In genomic region chr7:138797715-138798320, GRCh38 we compare ENCODE assay signal across 1 cellular context.
A peak's percentile ranks its signal among the peaks of the same experiment; 100 is the strongest.
TF ChIP-seq lines count a peak whose summit lies in the region.

ATP6V0A4 (minus strand) TSS chr7:138798196; CDS start chr7:138771247, 26,949 bp downstream.
TMEM213 (plus strand) TSS chr7:138797994; CDS start chr7:138798105, 111 bp downstream.

TF ChIP-seq in WTC11, 78 proteins besides CTCF, POLR2A, EP300 and RAD21 (continued from another document):
- no peak for TF ChIP-seq STAT6 (CRISPR knock-in tag; conservative IDR thresholded peaks at IDR 0.05; ENCODE audit: low read depth)
- no peak for TF ChIP-seq ATF1 (CRISPR knock-in tag; IDR thresholded peaks at IDR 0.05)
- no peak for TF ChIP-seq RORB (CRISPR knock-in tag; IDR thresholded peaks at IDR 0.05)
- TF ChIP-seq, protein P1, sequence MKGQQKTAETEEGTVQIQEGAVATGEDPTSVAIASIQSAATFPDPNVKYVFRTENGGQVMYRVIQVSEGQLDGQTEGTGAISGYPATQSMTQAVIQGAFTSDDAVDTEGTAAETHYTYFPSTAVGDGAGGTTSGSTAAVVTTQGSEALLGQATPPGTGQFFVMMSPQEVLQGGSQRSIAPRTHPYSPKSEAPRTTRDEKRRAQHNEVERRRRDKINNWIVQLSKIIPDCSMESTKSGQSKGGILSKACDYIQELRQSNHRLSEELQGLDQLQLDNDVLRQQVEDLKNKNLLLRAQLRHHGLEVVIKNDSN (CRISPR knock-in tag; IDR thresholded peaks at IDR 0.05), result no peak
- TF ChIP-seq, protein P2, sequence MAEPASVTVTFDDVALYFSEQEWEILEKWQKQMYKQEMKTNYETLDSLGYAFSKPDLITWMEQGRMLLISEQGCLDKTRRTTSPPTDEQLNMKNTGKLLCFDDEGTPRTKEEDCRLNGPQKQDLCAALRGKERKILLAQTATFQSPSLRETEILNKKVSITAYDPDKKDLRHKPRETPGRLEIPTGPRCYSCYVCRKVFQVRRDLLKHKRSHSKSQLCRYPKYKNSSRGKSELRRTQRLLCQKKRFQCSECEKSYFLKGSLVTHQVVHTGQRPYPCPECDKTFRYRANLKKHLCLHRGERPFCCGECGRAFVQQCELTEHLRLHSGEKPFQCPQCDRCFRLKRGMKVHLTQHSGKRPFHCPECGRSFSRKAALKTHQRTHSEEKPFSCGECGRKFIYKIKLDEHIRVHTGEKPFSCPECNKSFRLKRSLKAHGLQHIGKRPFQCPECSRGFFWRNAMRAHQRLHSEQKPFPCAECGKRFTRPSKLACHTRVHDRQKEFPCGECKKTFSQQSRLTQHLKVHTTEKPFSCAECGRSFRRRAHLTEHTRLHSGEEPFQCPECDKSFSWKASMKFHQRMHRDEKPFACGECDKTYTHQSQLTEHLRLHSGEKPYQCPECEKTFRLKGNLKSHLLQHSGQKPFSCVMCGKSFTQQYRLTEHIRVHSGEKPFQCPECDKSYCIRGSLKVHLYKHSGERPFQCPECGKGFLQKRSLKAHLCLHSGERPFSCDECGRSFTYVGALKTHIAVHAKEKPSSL (CRISPR knock-in tag; conservative IDR thresholded peaks at IDR 0.05), result no peak
- no peak for TF ChIP-seq ZNF317 (CRISPR knock-in tag; IDR thresholded peaks at IDR 0.05; ENCODE audit: borderline replicate concordance, low read depth)
- TF ChIP-seq, protein P3, sequence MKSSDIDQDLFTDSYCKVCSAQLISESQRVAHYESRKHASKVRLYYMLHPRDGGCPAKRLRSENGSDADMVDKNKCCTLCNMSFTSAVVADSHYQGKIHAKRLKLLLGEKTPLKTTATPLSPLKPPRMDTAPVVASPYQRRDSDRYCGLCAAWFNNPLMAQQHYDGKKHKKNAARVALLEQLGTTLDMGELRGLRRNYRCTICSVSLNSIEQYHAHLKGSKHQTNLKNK (CRISPR knock-in tag; IDR thresholded peaks at IDR 0.05), result no peak
- TF ChIP-seq ZNF423 (CRISPR knock-in tag; IDR thresholded peaks at IDR 0.05), result peak; percentile 72
- TF ChIP-seq, protein P4, sequence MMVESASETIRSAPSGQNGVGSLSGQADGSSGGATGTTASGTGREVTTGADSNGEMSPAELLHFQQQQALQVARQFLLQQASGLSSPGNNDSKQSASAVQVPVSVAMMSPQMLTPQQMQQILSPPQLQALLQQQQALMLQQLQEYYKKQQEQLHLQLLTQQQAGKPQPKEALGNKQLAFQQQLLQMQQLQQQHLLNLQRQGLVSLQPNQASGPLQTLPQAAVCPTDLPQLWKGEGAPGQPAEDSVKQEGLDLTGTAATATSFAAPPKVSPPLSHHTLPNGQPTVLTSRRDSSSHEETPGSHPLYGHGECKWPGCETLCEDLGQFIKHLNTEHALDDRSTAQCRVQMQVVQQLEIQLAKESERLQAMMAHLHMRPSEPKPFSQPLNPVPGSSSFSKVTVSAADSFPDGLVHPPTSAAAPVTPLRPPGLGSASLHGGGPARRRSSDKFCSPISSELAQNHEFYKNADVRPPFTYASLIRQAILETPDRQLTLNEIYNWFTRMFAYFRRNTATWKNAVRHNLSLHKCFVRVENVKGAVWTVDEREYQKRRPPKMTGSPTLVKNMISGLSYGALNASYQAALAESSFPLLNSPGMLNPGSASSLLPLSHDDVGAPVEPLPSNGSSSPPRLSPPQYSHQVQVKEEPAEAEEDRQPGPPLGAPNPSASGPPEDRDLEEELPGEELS (CRISPR knock-in tag; IDR thresholded peaks at IDR 0.05), result no peak
- peak; percentile 52; the same call in 1 of the 2 replicates for TF ChIP-seq MAX (CRISPR knock-in tag; IDR thresholded peaks at IDR 0.05)
TF ChIP-seq in WTC11: peak in this region for 6.
